1 cellular context compared by ENCODE assay signal in the genomic region with DNA sequence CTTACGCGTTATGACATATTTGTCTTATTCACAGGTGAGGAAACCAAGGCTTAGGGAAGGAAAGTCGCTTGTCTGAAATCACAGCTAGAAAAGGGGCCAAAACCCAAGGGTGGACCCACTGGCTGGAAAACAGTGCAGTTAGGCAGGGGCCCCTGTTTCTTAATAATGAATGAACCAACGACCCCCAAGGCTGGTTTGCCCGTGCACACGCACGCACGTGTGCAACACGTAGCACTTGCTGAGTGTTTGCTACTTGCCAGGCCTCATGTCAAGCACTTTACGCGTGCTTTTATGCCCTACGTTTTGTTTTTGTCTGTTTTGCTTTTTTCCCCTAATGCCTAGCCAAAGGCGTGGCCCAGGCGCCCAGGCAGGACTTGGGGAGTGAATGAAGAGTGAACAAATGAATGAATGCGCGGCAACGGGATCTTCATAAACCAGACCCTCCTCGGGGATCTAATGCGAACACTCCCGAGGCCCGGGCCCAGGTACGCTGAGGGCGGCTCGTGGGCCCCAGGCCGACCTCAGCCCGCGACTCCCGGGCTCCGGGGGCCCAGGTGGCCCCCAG.
A peak's percentile ranks its signal among the peaks of the same experiment; 100 is the strongest.
TF ChIP-seq lines count a peak whose summit lies in the region.

No MANE protein-coding gene starts in this region.

TF ChIP-seq in K562, 482 proteins besides CTCF, POLR2A, EP300 and RAD21 (continued from another document):
- TF ChIP-seq, protein P1, sequence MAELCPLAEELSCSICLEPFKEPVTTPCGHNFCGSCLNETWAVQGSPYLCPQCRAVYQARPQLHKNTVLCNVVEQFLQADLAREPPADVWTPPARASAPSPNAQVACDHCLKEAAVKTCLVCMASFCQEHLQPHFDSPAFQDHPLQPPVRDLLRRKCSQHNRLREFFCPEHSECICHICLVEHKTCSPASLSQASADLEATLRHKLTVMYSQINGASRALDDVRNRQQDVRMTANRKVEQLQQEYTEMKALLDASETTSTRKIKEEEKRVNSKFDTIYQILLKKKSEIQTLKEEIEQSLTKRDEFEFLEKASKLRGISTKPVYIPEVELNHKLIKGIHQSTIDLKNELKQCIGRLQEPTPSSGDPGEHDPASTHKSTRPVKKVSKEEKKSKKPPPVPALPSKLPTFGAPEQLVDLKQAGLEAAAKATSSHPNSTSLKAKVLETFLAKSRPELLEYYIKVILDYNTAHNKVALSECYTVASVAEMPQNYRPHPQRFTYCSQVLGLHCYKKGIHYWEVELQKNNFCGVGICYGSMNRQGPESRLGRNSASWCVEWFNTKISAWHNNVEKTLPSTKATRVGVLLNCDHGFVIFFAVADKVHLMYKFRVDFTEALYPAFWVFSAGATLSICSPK (IDR thresholded peaks at IDR 0.05; ENCODE audit: borderline replicate concordance) = no peak
- TF ChIP-seq RBM15 (IDR thresholded peaks at IDR 0.05; ENCODE audit: insufficient read depth, low read length) (no peak), POLR2B (IDR thresholded peaks at IDR 0.05; ENCODE audit: low read depth, partially characterized antibody) (no peak), SIN3A (IDR thresholded peaks at IDR 0.05; ENCODE audit: borderline replicate concordance in 2 of 2, control insufficient read depth in 1 of 2, low read depth in 2 of 2, low read length in 2 of 2) (peak in 1 of 2 experiments; percentile 15; a peak in 1 of 4 replicates), ZNF699 (CRISPR knock-in tag; IDR thresholded peaks at IDR 0.05; ENCODE audit: insufficient replicate concordance) (no peak), BCL6 (CRISPR knock-in tag; IDR thresholded peaks at IDR 0.05) (no peak), CEBPG (CRISPR knock-in tag; IDR thresholded peaks at IDR 0.05) (peak; percentile 20; the same call in 1 of the 2 replicates), CEBPG (tag; conservative IDR thresholded peaks at IDR 0.05 in 1 of 2, IDR thresholded peaks at IDR 0.05 in 1 of 2) (no peak), FOXJ3 (CRISPR knock-in tag; IDR thresholded peaks at IDR 0.05) (no peak), ZNF354B (CRISPR knock-in tag; IDR thresholded peaks at IDR 0.05) (no peak), YY1 (IDR thresholded peaks at IDR 0.05; ENCODE audit: borderline replicate concordance in 1 of 3, control insufficient read depth in 1 of 3, extremely low read depth in 1 of 3, insufficient read depth in 3 of 3, insufficient read length in 1 of 3, insufficient replicate concordance in 2 of 3, low read depth in 1 of 3, low read length in 2 of 3) (no peak), POLR3A (IDR thresholded peaks at IDR 0.05; ENCODE audit: borderline replicate concordance, extremely low read depth, insufficient read depth, insufficient read length) (no peak), ARID1B (IDR thresholded peaks at IDR 0.05) (no peak), NCOR1 (IDR thresholded peaks at IDR 0.05) (no peak), FOXA3 (CRISPR knock-in tag; conservative IDR thresholded peaks at IDR 0.05 in 1 of 2, IDR thresholded peaks at IDR 0.05 in 1 of 2) (peak in 1 of 2 experiments; percentile 68; a peak in 1 of 4 replicates), ZNF311 (CRISPR knock-in tag; IDR thresholded peaks at IDR 0.05) (no peak)
- TF ChIP-seq, protein P2, sequence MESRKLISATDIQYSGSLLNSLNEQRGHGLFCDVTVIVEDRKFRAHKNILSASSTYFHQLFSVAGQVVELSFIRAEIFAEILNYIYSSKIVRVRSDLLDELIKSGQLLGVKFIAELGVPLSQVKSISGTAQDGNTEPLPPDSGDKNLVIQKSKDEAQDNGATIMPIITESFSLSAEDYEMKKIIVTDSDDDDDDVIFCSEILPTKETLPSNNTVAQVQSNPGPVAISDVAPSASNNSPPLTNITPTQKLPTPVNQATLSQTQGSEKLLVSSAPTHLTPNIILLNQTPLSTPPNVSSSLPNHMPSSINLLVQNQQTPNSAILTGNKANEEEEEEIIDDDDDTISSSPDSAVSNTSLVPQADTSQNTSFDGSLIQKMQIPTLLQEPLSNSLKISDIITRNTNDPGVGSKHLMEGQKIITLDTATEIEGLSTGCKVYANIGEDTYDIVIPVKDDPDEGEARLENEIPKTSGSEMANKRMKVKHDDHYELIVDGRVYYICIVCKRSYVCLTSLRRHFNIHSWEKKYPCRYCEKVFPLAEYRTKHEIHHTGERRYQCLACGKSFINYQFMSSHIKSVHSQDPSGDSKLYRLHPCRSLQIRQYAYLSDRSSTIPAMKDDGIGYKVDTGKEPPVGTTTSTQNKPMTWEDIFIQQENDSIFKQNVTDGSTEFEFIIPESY (CRISPR knock-in tag; IDR thresholded peaks at IDR 0.05) = peak; percentile 30; the same call in 1 of the 2 replicates
- TF ChIP-seq, protein P3, sequence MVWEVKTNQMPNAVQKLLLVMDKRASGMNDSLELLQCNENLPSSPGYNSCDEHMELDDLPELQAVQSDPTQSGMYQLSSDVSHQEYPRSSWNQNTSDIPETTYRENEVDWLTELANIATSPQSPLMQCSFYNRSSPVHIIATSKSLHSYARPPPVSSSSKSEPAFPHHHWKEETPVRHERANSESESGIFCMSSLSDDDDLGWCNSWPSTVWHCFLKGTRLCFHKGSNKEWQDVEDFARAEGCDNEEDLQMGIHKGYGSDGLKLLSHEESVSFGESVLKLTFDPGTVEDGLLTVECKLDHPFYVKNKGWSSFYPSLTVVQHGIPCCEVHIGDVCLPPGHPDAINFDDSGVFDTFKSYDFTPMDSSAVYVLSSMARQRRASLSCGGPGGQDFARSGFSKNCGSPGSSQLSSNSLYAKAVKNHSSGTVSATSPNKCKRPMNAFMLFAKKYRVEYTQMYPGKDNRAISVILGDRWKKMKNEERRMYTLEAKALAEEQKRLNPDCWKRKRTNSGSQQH (CRISPR knock-in tag; IDR thresholded peaks at IDR 0.05) = no peak
